1 cellular context compared by ENCODE assay signal in the genomic region with DNA sequence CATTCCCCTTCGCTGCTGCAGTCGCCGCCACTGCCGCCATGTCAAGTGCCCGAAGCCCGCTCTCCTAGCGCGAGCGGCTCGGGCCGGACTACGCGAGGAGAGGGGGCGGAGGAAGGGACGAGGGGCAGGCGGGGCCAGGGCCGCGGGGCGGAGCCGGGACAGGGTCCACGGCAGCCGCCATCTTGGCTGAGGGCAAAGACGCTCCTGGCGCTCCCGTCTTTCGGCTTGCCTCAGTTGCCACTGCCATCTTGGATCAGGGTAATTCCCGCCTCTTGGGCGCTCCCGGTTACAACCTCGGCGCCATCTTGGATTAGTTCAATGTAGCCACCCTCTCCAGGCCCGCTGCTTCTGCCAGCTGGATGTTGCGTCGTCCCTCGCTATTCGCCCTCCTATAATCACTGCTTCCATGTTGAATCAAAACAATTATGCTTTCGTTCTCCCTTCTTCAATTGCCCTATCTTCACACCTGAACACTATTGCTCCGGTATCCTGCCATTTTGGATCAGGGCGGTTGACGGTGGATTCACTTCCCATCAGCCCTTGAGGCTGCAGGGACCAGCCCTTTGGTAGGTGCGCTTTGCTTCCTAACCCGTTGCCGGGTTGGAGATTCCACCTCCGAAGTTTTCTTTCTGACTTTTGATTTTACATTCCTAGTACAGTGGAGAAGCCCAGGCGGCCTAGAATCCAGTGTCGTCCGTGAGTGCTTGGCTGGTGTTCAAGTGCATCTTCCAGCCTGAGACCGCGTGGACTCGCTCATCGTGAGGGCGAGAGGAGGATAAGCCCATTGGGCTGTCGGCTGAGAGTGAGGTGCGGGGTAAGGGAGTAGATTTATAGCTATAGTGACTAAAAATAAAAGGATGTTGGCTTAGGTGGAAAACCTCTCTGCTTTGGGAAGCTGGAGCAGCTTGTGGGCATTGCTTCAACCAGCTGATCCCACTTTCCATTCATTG.
TF ChIP-seq lines count a peak whose summit lies in the region.

HACD2 (minus strand) TSS at position 66 of the 950 bp plus-strand sequence; CDS start at position 40, 26 bp downstream.

TF ChIP-seq in IMR-90, 13 proteins besides CTCF, POLR2A, EP300 and RAD21 (continued from another document):
- no peak for TF ChIP-seq USF2 (IDR thresholded peaks at IDR 0.05; ENCODE audit: low read depth, low read length)
